ENCODE assay signal across 1 cellular context in the genomic region with DNA sequence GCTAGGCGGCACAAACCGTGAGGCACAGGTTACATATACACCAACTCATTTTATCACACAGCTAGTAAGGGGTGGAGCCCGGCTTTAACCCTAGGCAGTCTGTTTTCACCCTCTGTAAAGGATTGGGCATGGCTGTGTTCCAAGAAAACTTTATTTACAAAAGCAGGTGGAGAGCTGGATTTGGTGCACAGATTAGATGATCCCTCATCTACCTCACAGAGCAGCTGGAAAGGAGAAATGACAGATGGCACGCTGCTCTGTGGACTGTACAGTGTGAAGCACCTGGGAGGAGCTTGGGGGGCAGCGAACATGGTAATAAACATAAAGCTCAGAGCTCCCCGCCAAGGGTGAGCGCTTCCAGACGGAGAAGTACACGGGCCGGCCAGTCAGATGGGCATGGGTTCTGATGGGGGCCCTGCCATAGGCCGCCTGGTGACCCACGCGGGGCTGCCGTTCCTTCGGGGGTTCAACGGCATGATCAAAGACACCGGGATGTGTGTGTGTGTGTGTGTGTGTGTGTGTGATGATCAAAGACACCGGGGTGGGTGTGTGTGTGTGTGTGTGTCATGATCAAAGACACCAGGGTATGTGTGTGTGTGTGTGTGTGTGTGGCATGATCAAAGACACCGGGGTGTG.
TF ChIP-seq lines count a peak whose summit lies in the region.

No MANE protein-coding gene starts in this region.

TF ChIP-seq in HepG2, 621 proteins besides CTCF, POLR2A, EP300 and RAD21 (continued from another document and continues in another):
- TF ChIP-seq, protein P1, sequence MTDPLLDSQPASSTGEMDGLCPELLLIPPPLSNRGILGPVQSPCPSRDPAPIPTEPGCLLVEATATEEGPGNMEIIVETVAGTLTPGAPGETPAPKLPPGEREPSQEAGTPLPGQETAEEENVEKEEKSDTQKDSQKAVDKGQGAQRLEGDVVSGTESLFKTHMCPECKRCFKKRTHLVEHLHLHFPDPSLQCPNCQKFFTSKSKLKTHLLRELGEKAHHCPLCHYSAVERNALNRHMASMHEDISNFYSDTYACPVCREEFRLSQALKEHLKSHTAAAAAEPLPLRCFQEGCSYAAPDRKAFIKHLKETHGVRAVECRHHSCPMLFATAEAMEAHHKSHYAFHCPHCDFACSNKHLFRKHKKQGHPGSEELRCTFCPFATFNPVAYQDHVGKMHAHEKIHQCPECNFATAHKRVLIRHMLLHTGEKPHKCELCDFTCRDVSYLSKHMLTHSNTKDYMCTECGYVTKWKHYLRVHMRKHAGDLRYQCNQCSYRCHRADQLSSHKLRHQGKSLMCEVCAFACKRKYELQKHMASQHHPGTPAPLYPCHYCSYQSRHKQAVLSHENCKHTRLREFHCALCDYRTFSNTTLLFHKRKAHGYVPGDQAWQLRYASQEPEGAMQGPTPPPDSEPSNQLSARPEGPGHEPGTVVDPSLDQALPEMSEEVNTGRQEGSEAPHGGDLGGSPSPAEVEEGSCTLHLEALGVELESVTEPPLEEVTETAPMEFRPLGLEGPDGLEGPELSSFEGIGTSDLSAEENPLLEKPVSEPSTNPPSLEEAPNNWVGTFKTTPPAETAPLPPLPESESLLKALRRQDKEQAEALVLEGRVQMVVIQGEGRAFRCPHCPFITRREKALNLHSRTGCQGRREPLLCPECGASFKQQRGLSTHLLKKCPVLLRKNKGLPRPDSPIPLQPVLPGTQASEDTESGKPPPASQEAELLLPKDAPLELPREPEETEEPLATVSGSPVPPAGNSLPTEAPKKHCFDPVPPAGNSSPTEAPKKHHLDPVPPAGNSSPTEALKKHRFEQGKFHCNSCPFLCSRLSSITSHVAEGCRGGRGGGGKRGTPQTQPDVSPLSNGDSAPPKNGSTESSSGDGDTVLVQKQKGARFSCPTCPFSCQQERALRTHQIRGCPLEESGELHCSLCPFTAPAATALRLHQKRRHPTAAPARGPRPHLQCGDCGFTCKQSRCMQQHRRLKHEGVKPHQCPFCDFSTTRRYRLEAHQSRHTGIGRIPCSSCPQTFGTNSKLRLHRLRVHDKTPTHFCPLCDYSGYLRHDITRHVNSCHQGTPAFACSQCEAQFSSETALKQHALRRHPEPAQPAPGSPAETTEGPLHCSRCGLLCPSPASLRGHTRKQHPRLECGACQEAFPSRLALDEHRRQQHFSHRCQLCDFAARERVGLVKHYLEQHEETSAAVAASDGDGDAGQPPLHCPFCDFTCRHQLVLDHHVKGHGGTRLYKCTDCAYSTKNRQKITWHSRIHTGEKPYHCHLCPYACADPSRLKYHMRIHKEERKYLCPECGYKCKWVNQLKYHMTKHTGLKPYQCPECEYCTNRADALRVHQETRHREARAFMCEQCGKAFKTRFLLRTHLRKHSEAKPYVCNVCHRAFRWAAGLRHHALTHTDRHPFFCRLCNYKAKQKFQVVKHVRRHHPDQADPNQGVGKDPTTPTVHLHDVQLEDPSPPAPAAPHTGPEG (CRISPR knock-in tag; IDR thresholded peaks at IDR 0.05) = no peak
- TF ChIP-seq MZF1 (CRISPR knock-in tag; IDR thresholded peaks at IDR 0.05; ENCODE audit: borderline replicate concordance) (no peak), FOSL2 (CRISPR knock-in tag; IDR thresholded peaks at IDR 0.05) (no peak), KDM5B (CRISPR knock-in tag; IDR thresholded peaks at IDR 0.05; ENCODE audit: borderline replicate concordance) (no peak), ZNF34 (CRISPR knock-in tag; IDR thresholded peaks at IDR 0.05; ENCODE audit: borderline replicate concordance) (no peak), ZNF773 (CRISPR knock-in tag; IDR thresholded peaks at IDR 0.05; ENCODE audit: borderline replicate concordance) (no peak), ZNF816 (CRISPR knock-in tag; IDR thresholded peaks at IDR 0.05; ENCODE audit: borderline replicate concordance) (no peak), ZBTB37 (CRISPR knock-in tag; IDR thresholded peaks at IDR 0.05) (no peak), MEIS2 (CRISPR knock-in tag; IDR thresholded peaks at IDR 0.05) (no peak), NFE2L2 (IDR thresholded peaks at IDR 0.05; ENCODE audit: low read length) (no peak), ZFP36 (IDR thresholded peaks at IDR 0.05; ENCODE audit: borderline replicate concordance, low read depth, low read length, partially characterized antibody) (no peak), ZNF101 (CRISPR knock-in tag; IDR thresholded peaks at IDR 0.05; ENCODE audit: borderline replicate concordance, low read depth) (no peak), ZNF567 (CRISPR knock-in tag; IDR thresholded peaks at IDR 0.05; ENCODE audit: borderline replicate concordance) (no peak), ARNT (IDR thresholded peaks at IDR 0.05) (no peak), ZNF781 (CRISPR knock-in tag; IDR thresholded peaks at IDR 0.05; ENCODE audit: borderline replicate concordance, not compliant biosample characterization) (no peak), TBX2 (CRISPR knock-in tag; IDR thresholded peaks at IDR 0.05; ENCODE audit: borderline replicate concordance) (no peak; the same call in 1 of the 2 replicates), EED (CRISPR knock-in tag; IDR thresholded peaks at IDR 0.05) (no peak), IRX3 (CRISPR knock-in tag; IDR thresholded peaks at IDR 0.05; ENCODE audit: borderline replicate concordance, low read depth) (no peak), SIN3B (IDR thresholded peaks at IDR 0.05; ENCODE audit: low read length) (no peak), CCAR2 (optimal IDR thresholded peaks at IDR 0.05; ENCODE audit: low read depth, low read length) (no peak), MTF2 (CRISPR knock-in tag; IDR thresholded peaks at IDR 0.05; ENCODE audit: borderline replicate concordance) (peak; percentile 86), AGO2 (optimal IDR thresholded peaks at IDR 0.05; ENCODE audit: low read depth, low read length) (no peak), POLR2AphosphoS5 (IDR thresholded peaks at IDR 0.05; ENCODE audit: low read depth, low read length) (no peak), ZFP90 (CRISPR knock-in tag; IDR thresholded peaks at IDR 0.05; ENCODE audit: borderline replicate concordance) (no peak), HOXA5 (CRISPR knock-in tag; IDR thresholded peaks at IDR 0.05) (no peak)
- TF ChIP-seq, protein P2, sequence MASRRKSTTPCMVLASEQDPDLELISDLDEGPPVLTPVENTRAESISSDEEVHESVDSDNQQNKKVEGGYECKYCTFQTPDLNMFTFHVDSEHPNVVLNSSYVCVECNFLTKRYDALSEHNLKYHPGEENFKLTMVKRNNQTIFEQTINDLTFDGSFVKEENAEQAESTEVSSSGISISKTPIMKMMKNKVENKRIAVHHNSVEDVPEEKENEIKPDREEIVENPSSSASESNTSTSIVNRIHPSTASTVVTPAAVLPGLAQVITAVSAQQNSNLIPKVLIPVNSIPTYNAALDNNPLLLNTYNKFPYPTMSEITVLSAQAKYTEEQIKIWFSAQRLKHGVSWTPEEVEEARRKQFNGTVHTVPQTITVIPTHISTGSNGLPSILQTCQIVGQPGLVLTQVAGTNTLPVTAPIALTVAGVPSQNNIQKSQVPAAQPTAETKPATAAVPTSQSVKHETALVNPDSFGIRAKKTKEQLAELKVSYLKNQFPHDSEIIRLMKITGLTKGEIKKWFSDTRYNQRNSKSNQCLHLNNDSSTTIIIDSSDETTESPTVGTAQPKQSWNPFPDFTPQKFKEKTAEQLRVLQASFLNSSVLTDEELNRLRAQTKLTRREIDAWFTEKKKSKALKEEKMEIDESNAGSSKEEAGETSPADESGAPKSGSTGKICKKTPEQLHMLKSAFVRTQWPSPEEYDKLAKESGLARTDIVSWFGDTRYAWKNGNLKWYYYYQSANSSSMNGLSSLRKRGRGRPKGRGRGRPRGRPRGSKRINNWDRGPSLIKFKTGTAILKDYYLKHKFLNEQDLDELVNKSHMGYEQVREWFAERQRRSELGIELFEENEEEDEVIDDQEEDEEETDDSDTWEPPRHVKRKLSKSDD (CRISPR knock-in tag; IDR thresholded peaks at IDR 0.05; ENCODE audit: low read depth) = no peak; the same call in 1 of the 2 replicates
- TF ChIP-seq, protein P3, sequence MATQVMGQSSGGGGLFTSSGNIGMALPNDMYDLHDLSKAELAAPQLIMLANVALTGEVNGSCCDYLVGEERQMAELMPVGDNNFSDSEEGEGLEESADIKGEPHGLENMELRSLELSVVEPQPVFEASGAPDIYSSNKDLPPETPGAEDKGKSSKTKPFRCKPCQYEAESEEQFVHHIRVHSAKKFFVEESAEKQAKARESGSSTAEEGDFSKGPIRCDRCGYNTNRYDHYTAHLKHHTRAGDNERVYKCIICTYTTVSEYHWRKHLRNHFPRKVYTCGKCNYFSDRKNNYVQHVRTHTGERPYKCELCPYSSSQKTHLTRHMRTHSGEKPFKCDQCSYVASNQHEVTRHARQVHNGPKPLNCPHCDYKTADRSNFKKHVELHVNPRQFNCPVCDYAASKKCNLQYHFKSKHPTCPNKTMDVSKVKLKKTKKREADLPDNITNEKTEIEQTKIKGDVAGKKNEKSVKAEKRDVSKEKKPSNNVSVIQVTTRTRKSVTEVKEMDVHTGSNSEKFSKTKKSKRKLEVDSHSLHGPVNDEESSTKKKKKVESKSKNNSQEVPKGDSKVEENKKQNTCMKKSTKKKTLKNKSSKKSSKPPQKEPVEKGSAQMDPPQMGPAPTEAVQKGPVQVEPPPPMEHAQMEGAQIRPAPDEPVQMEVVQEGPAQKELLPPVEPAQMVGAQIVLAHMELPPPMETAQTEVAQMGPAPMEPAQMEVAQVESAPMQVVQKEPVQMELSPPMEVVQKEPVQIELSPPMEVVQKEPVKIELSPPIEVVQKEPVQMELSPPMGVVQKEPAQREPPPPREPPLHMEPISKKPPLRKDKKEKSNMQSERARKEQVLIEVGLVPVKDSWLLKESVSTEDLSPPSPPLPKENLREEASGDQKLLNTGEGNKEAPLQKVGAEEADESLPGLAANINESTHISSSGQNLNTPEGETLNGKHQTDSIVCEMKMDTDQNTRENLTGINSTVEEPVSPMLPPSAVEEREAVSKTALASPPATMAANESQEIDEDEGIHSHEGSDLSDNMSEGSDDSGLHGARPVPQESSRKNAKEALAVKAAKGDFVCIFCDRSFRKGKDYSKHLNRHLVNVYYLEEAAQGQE (IDR thresholded peaks at IDR 0.05; ENCODE audit: borderline replicate concordance in 1 of 2, low read depth in 1 of 2, low read length in 2 of 2) = no peak
- TF ChIP-seq, protein P4, sequence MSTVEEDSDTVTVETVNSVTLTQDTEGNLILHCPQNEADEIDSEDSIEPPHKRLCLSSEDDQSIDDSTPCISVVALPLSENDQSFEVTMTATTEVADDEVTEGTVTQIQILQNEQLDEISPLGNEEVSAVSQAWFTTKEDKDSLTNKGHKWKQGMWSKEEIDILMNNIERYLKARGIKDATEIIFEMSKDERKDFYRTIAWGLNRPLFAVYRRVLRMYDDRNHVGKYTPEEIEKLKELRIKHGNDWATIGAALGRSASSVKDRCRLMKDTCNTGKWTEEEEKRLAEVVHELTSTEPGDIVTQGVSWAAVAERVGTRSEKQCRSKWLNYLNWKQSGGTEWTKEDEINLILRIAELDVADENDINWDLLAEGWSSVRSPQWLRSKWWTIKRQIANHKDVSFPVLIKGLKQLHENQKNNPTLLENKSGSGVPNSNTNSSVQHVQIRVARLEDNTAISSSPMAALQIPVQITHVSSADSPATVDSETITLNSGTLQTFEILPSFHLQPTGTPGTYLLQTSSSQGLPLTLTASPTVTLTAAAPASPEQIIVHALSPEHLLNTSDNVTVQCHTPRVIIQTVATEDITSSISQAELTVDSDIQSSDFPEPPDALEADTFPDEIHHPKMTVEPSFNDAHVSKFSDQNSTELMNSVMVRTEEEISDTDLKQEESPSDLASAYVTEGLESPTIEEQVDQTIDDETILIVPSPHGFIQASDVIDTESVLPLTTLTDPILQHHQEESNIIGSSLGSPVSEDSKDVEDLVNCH (CRISPR knock-in tag; IDR thresholded peaks at IDR 0.05) = no peak
- TF ChIP-seq, protein P5, sequence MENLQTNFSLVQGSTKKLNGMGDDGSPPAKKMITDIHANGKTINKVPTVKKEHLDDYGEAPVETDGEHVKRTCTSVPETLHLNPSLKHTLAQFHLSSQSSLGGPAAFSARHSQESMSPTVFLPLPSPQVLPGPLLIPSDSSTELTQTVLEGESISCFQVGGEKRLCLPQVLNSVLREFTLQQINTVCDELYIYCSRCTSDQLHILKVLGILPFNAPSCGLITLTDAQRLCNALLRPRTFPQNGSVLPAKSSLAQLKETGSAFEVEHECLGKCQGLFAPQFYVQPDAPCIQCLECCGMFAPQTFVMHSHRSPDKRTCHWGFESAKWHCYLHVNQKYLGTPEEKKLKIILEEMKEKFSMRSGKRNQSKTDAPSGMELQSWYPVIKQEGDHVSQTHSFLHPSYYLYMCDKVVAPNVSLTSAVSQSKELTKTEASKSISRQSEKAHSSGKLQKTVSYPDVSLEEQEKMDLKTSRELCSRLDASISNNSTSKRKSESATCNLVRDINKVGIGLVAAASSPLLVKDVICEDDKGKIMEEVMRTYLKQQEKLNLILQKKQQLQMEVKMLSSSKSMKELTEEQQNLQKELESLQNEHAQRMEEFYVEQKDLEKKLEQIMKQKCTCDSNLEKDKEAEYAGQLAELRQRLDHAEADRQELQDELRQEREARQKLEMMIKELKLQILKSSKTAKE (CRISPR knock-in tag; IDR thresholded peaks at IDR 0.05; ENCODE audit: borderline replicate concordance) = no peak
